Comparison of ENCODE assay signal across 25 cellular contexts in the genomic region with DNA sequence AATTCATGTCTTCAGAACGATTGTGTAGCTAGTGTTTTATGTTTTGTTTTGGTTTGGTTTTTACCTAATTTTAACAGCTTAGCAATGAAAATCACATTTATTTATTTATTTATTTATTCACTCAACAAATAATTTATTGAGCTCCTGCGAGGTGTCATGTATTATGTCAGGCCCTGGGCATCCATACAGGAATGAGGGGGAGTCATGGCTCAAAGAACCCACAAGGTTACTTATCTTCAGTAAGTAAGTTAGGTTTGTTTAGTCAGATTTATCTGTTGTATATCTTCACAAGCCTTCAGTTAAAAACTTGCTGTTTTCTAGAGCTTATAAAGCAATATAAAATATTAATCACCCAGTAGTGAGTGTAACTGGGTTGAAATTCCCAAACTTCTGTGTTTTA.
"Had no signal": no experiment of that assay in that cellular context is flagged by ENCODE, and none has a peak within 500 bp of the region (broad histone marks: within the 10 kb centered on the region; RNA-seq: fewer than 3 reads in every experiment).

No MANE protein-coding gene starts in this region.

- H3K36me3 ChIP-seq: colonic mucosa, esophagus muscularis mucosa, esophagus squamous epithelium, gastrocnemius medialis, gastroesophageal sphincter, heart left ventricle, heart right ventricle had no signal

- DNase-seq: colonic mucosa; cortex of kidney; dermis blood vessel endothelial cell; dorsolateral prefrontal cortex; effector CD4-positive, alpha-beta T cell; effector CD8-positive, alpha-beta T cell; effector memory CD4-positive, alpha-beta T cell; effector memory CD8-positive, alpha-beta T cell; endodermal cell; erythroblast; esophagus squamous epithelium; foreskin fibroblast; foreskin keratinocyte; foreskin melanocyte; gastrocnemius medialis; glutamatergic neuron; head of caudate nucleus; heart left ventricle; heart right ventricle had no signal

- H3K4me1 ChIP-seq: colonic mucosa, esophagus squamous epithelium, foreskin keratinocyte, gastrocnemius medialis, heart left ventricle, heart right ventricle had no signal

- H3K79me2 ChIP-seq: hepatocyte had no signal

- H3K27ac ChIP-seq: colonic mucosa, coronary artery, dorsolateral prefrontal cortex, epithelial cell of prostate, esophagus muscularis mucosa, esophagus squamous epithelium, foreskin keratinocyte, gastrocnemius medialis, gastroesophageal sphincter, heart left ventricle, heart right ventricle, hepatocyte had no signal

- H3K9me3 ChIP-seq: colonic mucosa, esophagus muscularis mucosa, esophagus squamous epithelium, gastrocnemius medialis, gastroesophageal sphincter, heart left ventricle, heart right ventricle had no signal

- H3K27me3 ChIP-seq: colonic mucosa, esophagus muscularis mucosa, esophagus squamous epithelium, foreskin keratinocyte, gastrocnemius medialis, gastroesophageal sphincter, heart left ventricle, heart right ventricle, hepatocyte had no signal

- H2AFZ ChIP-seq: hepatocyte had no signal

- H3K4me2 ChIP-seq: hepatocyte had no signal

- H3K4me3 ChIP-seq: colonic mucosa, coronary artery, dorsolateral prefrontal cortex, esophagus muscularis mucosa, esophagus squamous epithelium, gastrocnemius medialis, gastroesophageal sphincter, heart left ventricle, heart right ventricle, hepatocyte had no signal

- ATAC-seq: effector memory CD8-positive, alpha-beta T cell; esophagus mucosa; foreskin keratinocyte; gastrocnemius medialis; gastroesophageal sphincter; heart left ventricle; heart right ventricle had no signal
